ENCODE assay signal across 9 cellular contexts in the genomic region with DNA sequence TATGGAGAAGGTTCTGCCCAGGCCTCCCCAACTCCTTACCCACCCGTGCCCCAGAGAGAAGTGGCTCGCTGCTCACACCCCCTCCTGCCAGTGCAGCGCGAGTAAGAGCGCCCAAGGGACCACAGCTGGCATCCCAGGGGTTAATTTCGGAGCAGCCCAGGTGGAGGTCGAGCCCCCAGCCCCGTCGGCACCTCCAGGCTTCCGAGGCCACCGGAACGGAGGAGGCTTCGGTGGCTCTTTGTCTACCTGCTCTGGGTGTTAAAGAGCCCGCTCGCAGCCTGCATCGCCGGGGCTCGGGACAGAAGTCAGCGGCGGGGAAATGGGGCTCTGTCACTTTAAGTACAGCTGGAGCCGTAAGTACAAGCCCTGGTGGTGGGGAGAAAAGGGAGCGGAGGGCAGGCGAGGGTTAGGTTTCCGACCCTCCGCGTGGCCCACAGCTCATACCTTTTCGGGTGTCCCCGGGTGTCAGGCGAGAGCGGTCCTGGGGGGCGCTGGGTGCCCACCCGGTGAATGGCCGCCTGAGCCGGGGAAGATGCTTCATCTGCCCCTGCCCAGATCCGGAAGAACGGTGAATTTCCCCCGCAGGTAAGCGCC.
DNase-seq lines count a peak whose midpoint lies in the region; ATAC-seq, FAIRE-seq and TF ChIP-seq lines count a peak whose summit lies in the region.
"Had no signal": no experiment of that assay in that cellular context is flagged by ENCODE, and none has a peak within 500 bp of the region (broad histone marks: within the 10 kb centered on the region; RNA-seq: fewer than 3 reads in every experiment).

No MANE protein-coding gene starts in this region.

- peaks cover 10% of the 10 kb centered on the region for H4K20me1 ChIP-seq in GM23338 (replicated peaks; ENCODE audit: insufficient read depth)

- H3K79me1 ChIP-seq in neuronal stem cell (ENCODE audit: low read depth, low read length): no peaks in the 10 kb centered on the region

- H3K27me3 Mint-ChIP-seq in GM23338 (ENCODE audit: insufficient read depth, low read depth, poor library complexity): peaks cover 12% of the 10 kb centered on the region

- peak; percentile 90 for DNase-seq in GM23338 (ENCODE audit: low spot score)
- peak; percentile 42 to 64 for DNase-seq in NOMO-1 (lab: John Stamatoyannopoulos, UW; ENCODE audit: unreplicated experiment in 2 of 2)
- peak; percentile 38 for DNase-seq in activated effector memory CD4-positive, alpha-beta T cell treated with Interleukin-2 at 50 U/mL for 16 hours
- DNase-seq in frontal cortex (ENCODE audit: low spot score in 2 of 2): peak; percentile 52 to 60
- no peak for DNase-seq in neuronal stem cell (ENCODE audit: low spot score)
- peak in 35 of 49 donors; percentile 36 to 79 (median 57) for DNase-seq in substantia nigra (lab: John Stamatoyannopoulos, UW)

- H3K9me3 Mint-ChIP-seq in GM23338: no peaks in the 10 kb centered on the region

- H3K79me2 ChIP-seq in GM23338 (replicated peaks; ENCODE audit: insufficient read depth): peaks cover 36% of the 10 kb centered on the region

- H3K4me1 ChIP-seq in GM23338 (ENCODE audit: insufficient read depth) (peaks cover 58% of the 10 kb centered on the region), neuronal stem cell (ENCODE audit: control insufficient read depth in 2 of 2, insufficient read depth in 1 of 2, low read depth in 1 of 2, low read length in 2 of 2) (peaks cover 49 to 50% of the 10 kb centered on the region in 2 donors)

- peak overlapping the region; percentile 56 for H3K4ac ChIP-seq in neuronal stem cell (ENCODE audit: low read length)

- H4K8ac ChIP-seq in neuronal stem cell (ENCODE audit: low read depth, low read length): no peak overlapping the region

- no peak overlapping the region for H2BK12ac ChIP-seq in neuronal stem cell (ENCODE audit: low read length)

- FAIRE-seq in frontal cortex (lab: Jason Lieb, UNC): no peak

- H3K4me3 Mint-ChIP-seq in GM23338: peak overlapping the region; percentile 93

- WGBS in neuronal stem cell (ENCODE audit: extremely low coverage in 2 of 2, insufficient read length in 2 of 2, insufficient replicate concordance in 1 of 2), 2 donors: no CpG with 5 or more reads among the region's 38 CpGs

- H2BK120ac ChIP-seq in neuronal stem cell (ENCODE audit: low read depth, low read length): peak overlapping the region; percentile 87

- H3K36me3 Mint-ChIP-seq in GM23338 (ENCODE audit: low read depth): 0 out of 3 replicates have a peak, but pooled peaks cover 3% of the 10 kb centered on the region

- peaks cover 67% of the 10 kb centered on the region for H3K4me1 Mint-ChIP-seq in GM23338

- H2BK15ac ChIP-seq in neuronal stem cell (ENCODE audit: low read length): peak overlapping the region; percentile 82

- H3K27me3 ChIP-seq in GM23338 (ENCODE audit: insufficient read depth) (no peaks in the 10 kb centered on the region; the same call in 1 of the 2 replicates), neuronal stem cell (ENCODE audit: control insufficient read depth in 3 of 3, insufficient read depth in 3 of 3, low read depth in 1 of 3, low read length in 3 of 3) (no peaks in the 10 kb centered on the region)

- H4K91ac ChIP-seq in neuronal stem cell (ENCODE audit: low read depth, low read length, poor library complexity): no peak overlapping the region

- no peak for TF ChIP-seq CTCF in GM23338 (conservative IDR thresholded peaks at IDR 0.05; ENCODE audit: low read depth in 2 of 2)

- 0 out of 2 replicates have a peak, but pooled peaks cover 6% of the 10 kb centered on the region for H3F3A ChIP-seq in GM23338 (replicated peaks; ENCODE audit: low read depth)

- H2AFZ ChIP-seq in GM23338 (peak overlapping the region; percentile 96), neuronal stem cell (ENCODE audit: low read length) (peak overlapping the region; percentile 81)

- H3K9ac ChIP-seq in neuronal stem cell (ENCODE audit: low read depth, low read length, poor library complexity): peak overlapping the region; percentile 95

- peak; percentile 73 for ATAC-seq in GM23338
- no peak for ATAC-seq in HG03432 (IDR thresholded peaks at IDR 0.05; ENCODE audit: unreplicated experiment)
- ATAC-seq in GM18861 (IDR thresholded peaks at IDR 0.05; ENCODE audit: unreplicated experiment): no peak

- H3K27ac Mint-ChIP-seq in GM23338: peak overlapping the region; percentile 85

- peak overlapping the region; percentile 98 for H3K18ac ChIP-seq in neuronal stem cell (ENCODE audit: low read length)

- peak overlapping the region; percentile 65 for H3K14ac ChIP-seq in neuronal stem cell (ENCODE audit: low read length)

- H3K23ac ChIP-seq in neuronal stem cell (ENCODE audit: low read depth, low read length, poor library complexity): peak overlapping the region; percentile 22

- H3K27ac ChIP-seq in GM23338 (ENCODE audit: low read depth): no peak overlapping the region; the same call in 1 of the 2 replicates
- peak overlapping the region; percentile 91 for H3K27ac ChIP-seq in neuronal stem cell (replicated peaks; ENCODE audit: low read length)
- H3K27ac ChIP-seq in substantia nigra (ENCODE audit: low read depth, low read length, poor library complexity, severe bottlenecking): peak overlapping the region; percentile 92
- H3K27ac ChIP-seq: SK-N-MC had no signal

- no peaks in the 10 kb centered on the region for H3K9me2 ChIP-seq in GM23338 (ENCODE audit: insufficient read depth)

- H3K36me3 ChIP-seq in GM23338 (ENCODE audit: insufficient read depth) (no peaks in the 10 kb centered on the region), neuronal stem cell (replicated peaks in 1 of 2; ENCODE audit: control insufficient read depth in 2 of 2, insufficient read depth in 2 of 2, low read length in 2 of 2) (peaks cover 5 to 26% of the 10 kb centered on the region in 2 donors)

- H3K4me3 ChIP-seq in GM23338: peak overlapping the region; percentile 97
- peak overlapping the region; percentile 76 to 86 for H3K4me3 ChIP-seq in neuronal stem cell (ENCODE audit: low read length in 2 of 2)
- H3K4me3 ChIP-seq: SK-N-MC had no signal

- H3K4me2 ChIP-seq in GM23338 (peak overlapping the region; percentile 98), neuronal stem cell (ENCODE audit: insufficient read depth, low read length, poor library complexity, severe bottlenecking) (peak overlapping the region; percentile 79)

- H3K9me3 ChIP-seq in neuronal stem cell (replicated peaks in 1 of 2; ENCODE audit: control insufficient read depth in 2 of 2, insufficient read depth in 1 of 2, low read depth in 1 of 2, low read length in 2 of 2): no peaks in the 10 kb centered on the region

- peak overlapping the region; percentile 98 for H2BK5ac ChIP-seq in neuronal stem cell (ENCODE audit: low read length)

- peak overlapping the region; percentile 90 for H2AK5ac ChIP-seq in neuronal stem cell (ENCODE audit: low read depth, low read length)

TF ChIP-seq in GM23338, 12 proteins besides CTCF, POLR2A, EP300 and RAD21:
- TF ChIP-seq ZNF114 (CRISPR knock-in tag; IDR thresholded peaks at IDR 0.05): no peak
- TF ChIP-seq POLR2AphosphoS5 (IDR thresholded peaks at IDR 0.05; ENCODE audit: low read depth): peak; percentile 2; the same call in 1 of the 2 replicates
